2 cellular contexts compared by ENCODE assay signal in the genomic region with DNA sequence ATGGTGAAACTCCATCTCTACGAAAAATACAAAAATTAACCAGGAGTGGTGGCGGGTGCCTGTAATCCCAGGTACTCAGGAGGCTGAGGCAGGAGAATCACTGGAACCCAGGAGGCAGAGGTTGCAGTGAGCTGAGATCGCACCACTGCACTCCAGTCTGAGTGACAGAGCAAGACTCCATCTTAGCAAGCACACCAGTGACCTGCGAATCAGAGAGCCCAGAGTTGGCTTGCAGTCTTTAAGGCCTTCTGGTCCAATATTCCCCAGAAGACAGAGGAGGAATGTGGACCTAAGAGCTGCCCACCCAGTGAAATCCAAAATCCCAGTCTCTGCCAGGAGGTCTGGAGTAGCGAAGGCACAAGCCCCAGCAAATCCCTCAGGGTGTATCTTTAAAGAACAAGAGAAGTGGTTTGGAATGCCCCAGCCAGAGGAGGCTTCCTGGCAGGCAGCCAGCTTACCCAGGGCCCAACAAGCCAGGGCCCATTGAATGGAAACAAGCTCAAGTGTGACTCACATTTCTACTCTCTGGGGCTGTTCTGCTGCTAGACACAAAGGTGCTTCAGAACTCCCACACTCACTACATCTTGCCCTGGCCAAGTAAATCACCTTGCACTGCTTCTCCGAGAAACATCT.
TF ChIP-seq lines count a peak whose summit lies in the region.

No MANE protein-coding gene starts in this region.

TF ChIP-seq in A549, 52 proteins besides CTCF, POLR2A, EP300 and RAD21 (continued from another document):
- TF ChIP-seq TFCP2L1 (CRISPR knock-in tag; IDR thresholded peaks at IDR 0.05): no peak
- TF ChIP-seq, protein P1, sequence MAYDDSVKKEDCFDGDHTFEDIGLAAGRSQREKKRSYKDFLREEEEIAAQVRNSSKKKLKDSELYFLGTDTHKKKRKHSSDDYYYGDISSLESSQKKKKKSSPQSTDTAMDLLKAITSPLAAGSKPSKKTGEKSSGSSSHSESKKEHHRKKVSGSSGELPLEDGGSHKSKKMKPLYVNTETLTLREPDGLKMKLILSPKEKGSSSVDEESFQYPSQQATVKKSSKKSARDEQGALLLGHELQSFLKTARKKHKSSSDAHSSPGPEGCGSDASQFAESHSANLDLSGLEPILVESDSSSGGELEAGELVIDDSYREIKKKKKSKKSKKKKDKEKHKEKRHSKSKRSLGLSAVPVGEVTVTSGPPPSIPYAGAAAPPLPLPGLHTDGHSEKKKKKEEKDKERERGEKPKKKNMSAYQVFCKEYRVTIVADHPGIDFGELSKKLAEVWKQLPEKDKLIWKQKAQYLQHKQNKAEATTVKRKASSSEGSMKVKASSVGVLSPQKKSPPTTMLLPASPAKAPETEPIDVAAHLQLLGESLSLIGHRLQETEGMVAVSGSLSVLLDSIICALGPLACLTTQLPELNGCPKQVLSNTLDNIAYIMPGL (CRISPR knock-in tag; IDR thresholded peaks at IDR 0.05; ENCODE audit: borderline replicate concordance): no peak
- no peak for TF ChIP-seq JUN (IDR thresholded peaks at IDR 0.05)
- TF ChIP-seq MAFK (IDR thresholded peaks at IDR 0.05; ENCODE audit: partially characterized antibody): no peak
- TF ChIP-seq RFX5 (IDR thresholded peaks at IDR 0.05): no peak

TF ChIP-seq in HCT116, 20 proteins besides CTCF, POLR2A, EP300 and RAD21 (continued from another document):
- TF ChIP-seq, protein P2, sequence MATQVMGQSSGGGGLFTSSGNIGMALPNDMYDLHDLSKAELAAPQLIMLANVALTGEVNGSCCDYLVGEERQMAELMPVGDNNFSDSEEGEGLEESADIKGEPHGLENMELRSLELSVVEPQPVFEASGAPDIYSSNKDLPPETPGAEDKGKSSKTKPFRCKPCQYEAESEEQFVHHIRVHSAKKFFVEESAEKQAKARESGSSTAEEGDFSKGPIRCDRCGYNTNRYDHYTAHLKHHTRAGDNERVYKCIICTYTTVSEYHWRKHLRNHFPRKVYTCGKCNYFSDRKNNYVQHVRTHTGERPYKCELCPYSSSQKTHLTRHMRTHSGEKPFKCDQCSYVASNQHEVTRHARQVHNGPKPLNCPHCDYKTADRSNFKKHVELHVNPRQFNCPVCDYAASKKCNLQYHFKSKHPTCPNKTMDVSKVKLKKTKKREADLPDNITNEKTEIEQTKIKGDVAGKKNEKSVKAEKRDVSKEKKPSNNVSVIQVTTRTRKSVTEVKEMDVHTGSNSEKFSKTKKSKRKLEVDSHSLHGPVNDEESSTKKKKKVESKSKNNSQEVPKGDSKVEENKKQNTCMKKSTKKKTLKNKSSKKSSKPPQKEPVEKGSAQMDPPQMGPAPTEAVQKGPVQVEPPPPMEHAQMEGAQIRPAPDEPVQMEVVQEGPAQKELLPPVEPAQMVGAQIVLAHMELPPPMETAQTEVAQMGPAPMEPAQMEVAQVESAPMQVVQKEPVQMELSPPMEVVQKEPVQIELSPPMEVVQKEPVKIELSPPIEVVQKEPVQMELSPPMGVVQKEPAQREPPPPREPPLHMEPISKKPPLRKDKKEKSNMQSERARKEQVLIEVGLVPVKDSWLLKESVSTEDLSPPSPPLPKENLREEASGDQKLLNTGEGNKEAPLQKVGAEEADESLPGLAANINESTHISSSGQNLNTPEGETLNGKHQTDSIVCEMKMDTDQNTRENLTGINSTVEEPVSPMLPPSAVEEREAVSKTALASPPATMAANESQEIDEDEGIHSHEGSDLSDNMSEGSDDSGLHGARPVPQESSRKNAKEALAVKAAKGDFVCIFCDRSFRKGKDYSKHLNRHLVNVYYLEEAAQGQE (IDR thresholded peaks at IDR 0.05; ENCODE audit: low read depth): no peak
- TF ChIP-seq EGR1 (IDR thresholded peaks at IDR 0.05; ENCODE audit: low read depth): no peak
- no peak for TF ChIP-seq CEBPB (IDR thresholded peaks at IDR 0.05; ENCODE audit: low read depth)
- TF ChIP-seq SRF (IDR thresholded peaks at IDR 0.05; ENCODE audit: low read depth): no peak
- TF ChIP-seq, protein P3, sequence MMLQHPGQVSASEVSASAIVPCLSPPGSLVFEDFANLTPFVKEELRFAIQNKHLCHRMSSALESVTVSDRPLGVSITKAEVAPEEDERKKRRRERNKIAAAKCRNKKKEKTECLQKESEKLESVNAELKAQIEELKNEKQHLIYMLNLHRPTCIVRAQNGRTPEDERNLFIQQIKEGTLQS (IDR thresholded peaks at IDR 0.05): no peak
- TF ChIP-seq ZFX (IDR thresholded peaks at IDR 0.05): no peak
- no peak for TF ChIP-seq SIN3A (IDR thresholded peaks at IDR 0.05; ENCODE audit: low read depth)
